Comparison of ENCODE assay signal across 22 cellular contexts in genomic region chr20:36632487-36633284, GRCh38. TPM values are rescaled to one million over a fixed set of nuclear protein-coding genes. Genes with fewer than 3 reads are reported as not detected.
DNase-seq lines count a peak whose midpoint lies in the region; ATAC-seq lines count a peak whose summit lies in the region.
"Had no signal": no experiment of that assay in that cellular context is flagged by ENCODE, and none has a peak within 500 bp of the region (broad histone marks: within the 10 kb centered on the region; RNA-seq: fewer than 3 reads in every experiment).

No MANE protein-coding gene starts in this region.

- H3K4me1 Mint-ChIP-seq in CD4-positive, CD25-positive, alpha-beta regulatory T cell = peaks cover 10 to 54% (median 29%) of the 10 kb centered on the region in 4 donors
- H3K4me1 Mint-ChIP-seq in activated CD8-positive, alpha-beta T cell treated with anti-CD3 and anti-CD28 coated beads, Interleukin-2, amount 10 ng/mL, durations not matched to agents 7 days and 5 days (ENCODE audit: low read depth) = peaks cover 70% of the 10 kb centered on the region
- peaks cover 46% of the 10 kb centered on the region for H3K4me1 Mint-ChIP-seq in activated T-cell treated with anti-CD3 and anti-CD28 coated beads, Interleukin-2, amount 50 U/mL, for 72 hours (ENCODE audit: low read depth)

- CTCF ChIA-PET in activated CD8-positive, alpha-beta T cell treated with anti-CD3 and anti-CD28 coated beads, Interleukin-2, amount 10 ng/mL, durations not matched to agents 7 days and 5 days (lab: Charles Lee) = interaction anchor here (1.2 kb wide), 1 partner anchor 13 kb away, joined by 5 read pairs; the partner anchor contains the start of gene SLA2

- H3K27ac ChIP-seq in CD4-positive, CD25-positive, alpha-beta regulatory T cell (ENCODE audit: insufficient read depth, low read length, poor library complexity, severe bottlenecking) = peak overlapping the region; percentile 14
- no peak overlapping the region for H3K27ac ChIP-seq in iPS-20b (ENCODE audit: low read length)
- H3K27ac ChIP-seq: foreskin keratinocyte, upper lobe of right lung had no signal

- no peaks in the 10 kb centered on the region for H3K27me3 Mint-ChIP-seq in CD4-positive, CD25-positive, alpha-beta regulatory T cell
- no peaks in the 10 kb centered on the region for H3K27me3 Mint-ChIP-seq in activated CD8-positive, alpha-beta T cell treated with anti-CD3 and anti-CD28 coated beads, Interleukin-2, amount 10 ng/mL, durations not matched to agents 7 days and 5 days (ENCODE audit: low read depth)
- H3K27me3 Mint-ChIP-seq in activated T-cell treated with anti-CD3 and anti-CD28 coated beads, Interleukin-2, amount 50 U/mL, for 72 hours (ENCODE audit: low read depth) = no peaks in the 10 kb centered on the region
- H3K27me3 Mint-ChIP-seq: IgD-negative memory B cell; stimulated activated naive B cell treated with anti-CD40 and anti-IgM and Interleukin-4, amounts not matched to agents 10 μg/mL and 1 μg/mL and 100 μg/mL, for 72 hours had no signal

- DNase-seq in CD4-positive, CD25-positive, alpha-beta regulatory T cell = no peak
- DNase-seq in ELF-1 (ENCODE audit: low read depth, low spot score) (peak; percentile 69), SHP77 treated with DMSO at 0.1 percent for 48 hours (lab: John Stamatoyannopoulos, UW) (no peak)
- no peak for DNase-seq in activated CD8-positive, alpha-beta T cell treated with anti-CD3 and anti-CD28 coated beads, Interleukin-2, amount 10 ng/mL, durations not matched to agents 7 days and 5 days
- no peak for DNase-seq in activated T-cell treated with anti-CD3 and anti-CD28 coated beads, Interleukin-2, amount 50 U/mL, for 72 hours
- DNase-seq: activated CD4-positive, alpha-beta T cell treated with anti-CD3 and anti-CD28 coated beads, Interleukin-2, amount 50 U/mL, for 48 hours; activated gamma-delta T cell; effector memory CD4-positive, alpha-beta T cell; foreskin keratinocyte; HCEC 1CT; NCI-H1105 treated with DMSO at 0.1 percent for 48 hours; NK-92 treated with Interleukin-12 subunit alpha and Interleukin-12 subunit beta, amount 100 ng/mL, for 24 hours; stimulated activated naive B cell treated with anti-CD40 and anti-IgM and Interleukin-4, amounts not matched to agents 10 μg/mL and 1 μg/mL and 100 μg/mL, for 72 hours; T1000; upper lobe of right lung had no signal

- peaks cover 31% of the 10 kb centered on the region for H3K36me3 Mint-ChIP-seq in CD4-positive, CD25-positive, alpha-beta regulatory T cell
- H3K36me3 Mint-ChIP-seq in activated CD8-positive, alpha-beta T cell treated with anti-CD3 and anti-CD28 coated beads, Interleukin-2, amount 10 ng/mL, durations not matched to agents 7 days and 5 days (ENCODE audit: low read depth) = peaks cover 73% of the 10 kb centered on the region
- peaks cover 0 to 16% of the 10 kb centered on the region in 2 donors for H3K36me3 Mint-ChIP-seq in activated T-cell treated with anti-CD3 and anti-CD28 coated beads, Interleukin-2, amount 50 U/mL, for 72 hours (ENCODE audit: insufficient read depth in 2 of 2)
- H3K36me3 Mint-ChIP-seq: stimulated activated naive B cell treated with anti-CD40 and anti-IgM and Interleukin-4, amounts not matched to agents 10 μg/mL and 1 μg/mL and 100 μg/mL, for 72 hours had no signal

- H3K4me3 ChIP-seq in CD4-positive, CD25-positive, alpha-beta regulatory T cell (ENCODE audit: low read depth, low read length) = no peak overlapping the region
- no peak overlapping the region for H3K4me3 ChIP-seq in iPS-20b (ENCODE audit: low read length)
- H3K4me3 ChIP-seq: upper lobe of right lung had no signal

- peak overlapping the region in 1 of 4 donors; percentile 22 for H3K4me3 Mint-ChIP-seq in CD4-positive, CD25-positive, alpha-beta regulatory T cell
- H3K4me3 Mint-ChIP-seq in activated CD8-positive, alpha-beta T cell treated with anti-CD3 and anti-CD28 coated beads, Interleukin-2, amount 10 ng/mL, durations not matched to agents 7 days and 5 days = no peak overlapping the region
- H3K4me3 Mint-ChIP-seq in activated T-cell treated with anti-CD3 and anti-CD28 coated beads, Interleukin-2, amount 50 U/mL, for 72 hours = no peak overlapping the region
- H3K4me3 Mint-ChIP-seq: IgD-negative memory B cell; stimulated activated naive B cell treated with anti-CD40 and anti-IgM and Interleukin-4, amounts not matched to agents 10 μg/mL and 1 μg/mL and 100 μg/mL, for 72 hours had no signal

- POLR2A ChIA-PET in activated CD8-positive, alpha-beta T cell treated with anti-CD3 and anti-CD28 coated beads, Interleukin-2, amount 10 ng/mL, durations not matched to agents 7 days and 5 days (lab: Charles Lee) = interaction anchor here (0.8 to 2.1 kb wide), 4 partner anchors 10 to 49 kb away, joined by 3 to 10 read pairs (median 4); partner anchors contain the start of gene SLA2

- H3K36me3 ChIP-seq in CD4-positive, CD25-positive, alpha-beta regulatory T cell (ENCODE audit: control insufficient read depth, insufficient read depth, low read length) = peaks cover 67% of the 10 kb centered on the region
- H3K36me3 ChIP-seq in iPS-20b (ENCODE audit: insufficient read depth, low read depth, low read length) = no peaks in the 10 kb centered on the region
- H3K36me3 ChIP-seq: upper lobe of right lung had no signal

- no peaks in the 10 kb centered on the region for H3K9me3 Mint-ChIP-seq in CD4-positive, CD25-positive, alpha-beta regulatory T cell
- no peaks in the 10 kb centered on the region for H3K9me3 Mint-ChIP-seq in activated CD8-positive, alpha-beta T cell treated with anti-CD3 and anti-CD28 coated beads, Interleukin-2, amount 10 ng/mL, durations not matched to agents 7 days and 5 days (ENCODE audit: insufficient read depth)
- no peaks in the 10 kb centered on the region for H3K9me3 Mint-ChIP-seq in activated T-cell treated with anti-CD3 and anti-CD28 coated beads, Interleukin-2, amount 50 U/mL, for 72 hours
- H3K9me3 Mint-ChIP-seq: IgD-negative memory B cell; stimulated activated naive B cell treated with anti-CD40 and anti-IgM and Interleukin-4, amounts not matched to agents 10 μg/mL and 1 μg/mL and 100 μg/mL, for 72 hours had no signal

- H3K27ac Mint-ChIP-seq in CD4-positive, CD25-positive, alpha-beta regulatory T cell = peak overlapping the region in 2 of 3 donors; percentile 97 to 99
- H3K27ac Mint-ChIP-seq in activated CD8-positive, alpha-beta T cell treated with anti-CD3 and anti-CD28 coated beads, Interleukin-2, amount 10 ng/mL, durations not matched to agents 7 days and 5 days = peak overlapping the region; percentile 96
- no peak overlapping the region for H3K27ac Mint-ChIP-seq in activated T-cell treated with anti-CD3 and anti-CD28 coated beads, Interleukin-2, amount 50 U/mL, for 72 hours
- H3K27ac Mint-ChIP-seq: IgD-negative memory B cell had no signal

- H3K9me3 ChIP-seq in CD4-positive, CD25-positive, alpha-beta regulatory T cell (ENCODE audit: control insufficient read depth in 2 of 2, low read length in 2 of 2) = no peaks in the 10 kb centered on the region
- H3K9me3 ChIP-seq in iPS-20b (ENCODE audit: insufficient read depth, low read depth, low read length) = no peaks in the 10 kb centered on the region
- H3K9me3 ChIP-seq: upper lobe of right lung had no signal

- H3K4me1 ChIP-seq in CD4-positive, CD25-positive, alpha-beta regulatory T cell (ENCODE audit: control insufficient read depth, insufficient read depth, low read length, poor library complexity, severe bottlenecking) = peaks cover 26% of the 10 kb centered on the region
- H3K4me1 ChIP-seq in iPS-20b (ENCODE audit: insufficient read depth, low read length) = no peaks in the 10 kb centered on the region
- H3K4me1 ChIP-seq: foreskin keratinocyte, upper lobe of right lung had no signal

- no peak for ATAC-seq in CD4-positive, CD25-positive, alpha-beta regulatory T cell (ENCODE audit: low read depth in 2 of 2)
- ATAC-seq in activated CD8-positive, alpha-beta T cell treated with anti-CD3 and anti-CD28 coated beads, Interleukin-2, amount 10 ng/mL, durations not matched to agents 7 days and 5 days = no peak
- no peak for ATAC-seq in activated T-cell treated with anti-CD3 and anti-CD28 coated beads, Interleukin-2, amount 50 U/mL, for 72 hours (replicated peaks in 1 of 2)
- ATAC-seq in HG02610 (IDR thresholded peaks at IDR 0.05; ENCODE audit: unreplicated experiment) = no peak
- ATAC-seq in GM21825 (IDR thresholded peaks at IDR 0.05; ENCODE audit: unreplicated experiment) = no peak
- ATAC-seq: Right ventricle myocardium inferior; stimulated activated naive B cell treated with anti-CD40 and anti-IgM and Interleukin-4, amounts not matched to agents 10 μg/mL and 1 μg/mL and 100 μg/mL, for 72 hours; upper lobe of right lung had no signal

- H3K9ac ChIP-seq in iPS-20b (ENCODE audit: low read depth, low read length) = 0 out of 2 replicates have a peak overlapping the region, but pooled peaks have one; percentile 11

- H3K27me3 ChIP-seq in CD4-positive, CD25-positive, alpha-beta regulatory T cell (ENCODE audit: control insufficient read depth, insufficient read depth, low read length) = no peaks in the 10 kb centered on the region
- H3K27me3 ChIP-seq in iPS-20b (ENCODE audit: insufficient read depth, low read length) = no peaks in the 10 kb centered on the region
- H3K27me3 ChIP-seq: foreskin keratinocyte, upper lobe of right lung had no signal

RNA-seq across cellular contexts. Expression of gene SLA2, which starts 13.3 kb away (rescaled TPM):
- 39.4 TPM for total RNA-seq in CD4-positive, CD25-positive, alpha-beta regulatory T cell
- polyA plus RNA-seq in CD4-positive, CD25-positive, alpha-beta regulatory T cell = 10 to 100 TPM; 11.9 to 17.0 (median 14.7) TPM
- 100 to 1,000 TPM; 131 to 137 TPM for total RNA-seq in activated CD8-positive, alpha-beta T cell treated with anti-CD3 and anti-CD28 coated beads, Interleukin-2, amount 10 ng/mL, durations not matched to agents 7 days and 5 days
- 10 to 100 TPM; 44.9 to 56.6 TPM for total RNA-seq in activated T-cell treated with anti-CD3 and anti-CD28 coated beads, Interleukin-2, amount 50 U/mL, for 72 hours
- total RNA-seq: bronchial epithelial cell, foreskin keratinocyte, skeletal muscle tissue had no signal

RNA-seq across cellular contexts. Expression of gene RAB5IF, which starts 27.1 kb away (rescaled TPM):
- total RNA-seq in CD4-positive, CD25-positive, alpha-beta regulatory T cell = 75.8 TPM
- polyA plus RNA-seq in CD4-positive, CD25-positive, alpha-beta regulatory T cell = 100 to 1,000 TPM; 199 to 248 (median 214) TPM
- total RNA-seq in activated CD8-positive, alpha-beta T cell treated with anti-CD3 and anti-CD28 coated beads, Interleukin-2, amount 10 ng/mL, durations not matched to agents 7 days and 5 days = 100 to 1,000 TPM; 108 to 109 TPM
- total RNA-seq in activated T-cell treated with anti-CD3 and anti-CD28 coated beads, Interleukin-2, amount 50 U/mL, for 72 hours = 10 to 100 TPM; 78.2 to 88.3 TPM

RNA-seq across cellular contexts. Expression of gene TGIF2, which starts 59.3 kb away (rescaled TPM):
- 38.9 TPM for total RNA-seq in CD4-positive, CD25-positive, alpha-beta regulatory T cell
- polyA plus RNA-seq in CD4-positive, CD25-positive, alpha-beta regulatory T cell = 10 to 100 TPM; 19.4 to 27.7 (median 24.1) TPM
- total RNA-seq in activated CD8-positive, alpha-beta T cell treated with anti-CD3 and anti-CD28 coated beads, Interleukin-2, amount 10 ng/mL, durations not matched to agents 7 days and 5 days = 10 to 100 TPM; 29.2 to 32.9 TPM
- 10 to 100 TPM; 47.3 to 58.4 TPM for total RNA-seq in activated T-cell treated with anti-CD3 and anti-CD28 coated beads, Interleukin-2, amount 50 U/mL, for 72 hours
